In genomic region chr14:83994020-83994419, GRCh38 we compare ENCODE assay signal across 33 cellular contexts.
DNase-seq lines count a peak whose midpoint lies in the region; ATAC-seq and TF ChIP-seq lines count a peak whose summit lies in the region.
"Had no signal": no experiment of that assay in that cellular context is flagged by ENCODE, and none has a peak within 500 bp of the region (broad histone marks: within the 10 kb centered on the region; RNA-seq: fewer than 3 reads in every experiment).

No MANE protein-coding gene starts in this region.

- no peak overlapping the region for H4K91ac ChIP-seq in IMR-90 (ENCODE audit: insufficient read depth, low read depth, low read length)

- peaks cover 7 to 15% of the 10 kb centered on the region in 2 donors for H3K9me3 Mint-ChIP-seq in activated T-cell treated with anti-CD3 and anti-CD28 coated beads, Interleukin-2, amount 50 U/mL, for 72 hours

- no peak for TF ChIP-seq POLR2A in IMR-90 (IDR thresholded peaks at IDR 0.05; ENCODE audit: low read depth, low read length)

- no peak overlapping the region for H3K18ac ChIP-seq in IMR-90 (ENCODE audit: low read depth, low read length)

- H4K5ac ChIP-seq in IMR-90 (ENCODE audit: low read depth, low read length): no peak overlapping the region

- no peak overlapping the region for H3K14ac ChIP-seq in IMR-90 (replicated peaks; ENCODE audit: low read depth, low read length)

- H3K56ac ChIP-seq in IMR-90 (ENCODE audit: extremely low read depth, insufficient read depth, low read length): peak overlapping the region; percentile 21; the same call in 1 of the 2 replicates

- no peak overlapping the region for H2AK5ac ChIP-seq in IMR-90 (ENCODE audit: low read depth, low read length)

- H4K20me1 ChIP-seq in IMR-90 (ENCODE audit: insufficient read depth, low read length): no peaks in the 10 kb centered on the region

- no peak for TF ChIP-seq CTCF in IMR-90 (conservative IDR thresholded peaks at IDR 0.05; ENCODE audit: low read depth, low read length)
- TF ChIP-seq CTCF in brain microvascular endothelial cell (IDR thresholded peaks at IDR 0.05; ENCODE audit: low read depth, low read length, missing control alignments): no peak
- TF ChIP-seq CTCF in GM20000 (IDR thresholded peaks at IDR 0.05; ENCODE audit: extremely low read depth, missing control alignments): no peak
- TF ChIP-seq CTCF in ascending aorta (IDR thresholded peaks at IDR 0.05): no peak

- H3K4me1 ChIP-seq in IMR-90 (ENCODE audit: control insufficient read depth, insufficient read depth, low read length) (peaks cover 15% of the 10 kb centered on the region), ascending aorta (no peaks in the 10 kb centered on the region)
- H3K4me1 ChIP-seq: esophagus muscularis mucosa, heart right ventricle, psoas muscle had no signal

- H3K9me3 ChIP-seq in IMR-90 (ENCODE audit: control insufficient read depth, insufficient read depth, low read length) (0 out of 2 replicates have a peak, but pooled peaks cover 2% of the 10 kb centered on the region), ascending aorta (no peaks in the 10 kb centered on the region)
- H3K9me3 ChIP-seq: esophagus muscularis mucosa, heart right ventricle, psoas muscle had no signal

- in situ Hi-C loops in IMR-90 (cut with MboI; ENCODE audit: low sequenced_read_pairs) (loop anchor here (10.0 kb wide), 1 partner anchor 1531 kb away; no protein-coding TSS in a partner anchor), brain microvascular endothelial cell (cut with HindIII; ENCODE audit: low pct_ligation_motif_present, low sequenced_read_pairs) (no loop called here)

- no peaks in the 10 kb centered on the region for H3K4me1 Mint-ChIP-seq in activated T-cell treated with anti-CD3 and anti-CD28 coated beads, Interleukin-2, amount 50 U/mL, for 72 hours (ENCODE audit: low read depth)
- H3K4me1 Mint-ChIP-seq: endodermal cell had no signal

- H3K9ac ChIP-seq in IMR-90 (ENCODE audit: low read depth, low read length): no peak overlapping the region

- no peak overlapping the region for H3K4ac ChIP-seq in IMR-90 (ENCODE audit: low read depth, low read length)

- no peaks in the 10 kb centered on the region for H3K36me3 ChIP-seq in IMR-90 (ENCODE audit: control insufficient read depth, insufficient read depth, low read length)
- no peaks in the 10 kb centered on the region for H3K36me3 ChIP-seq in brain microvascular endothelial cell (replicated peaks)
- H3K36me3 ChIP-seq in ascending aorta: no peaks in the 10 kb centered on the region
- H3K36me3 ChIP-seq: cardiac muscle cell, esophagus muscularis mucosa, heart right ventricle had no signal

- CTCF ChIA-PET in IMR-90 (lab: Yijun Ruan, JAX): no interaction called here

- BruUV-seq in IMR-90 (replicated peaks; lab: Mats Ljungman, UMichigan): no TSS peak

- H3K4me2 ChIP-seq in IMR-90 (ENCODE audit: low read depth, low read length): no peak overlapping the region

- H3K9me1 ChIP-seq in IMR-90 (ENCODE audit: insufficient read depth, low read length): peaks cover 6% of the 10 kb centered on the region

- no peak overlapping the region for H3K27ac Mint-ChIP-seq in activated T-cell treated with anti-CD3 and anti-CD28 coated beads, Interleukin-2, amount 50 U/mL, for 72 hours
- H3K27ac Mint-ChIP-seq: activated T-helper 1 cell treated with anti-CD3 and anti-CD28 coated beads, Interleukin-12 subunit alpha, Interleukin-12 subunit beta, Interleukin-2, Interleukin-4 antibody, amounts not matched to agents 30 ng/mL and 10 ng/mL and 1 ng/mL, durations not matched to agents 14 hours and 24 hours and 36 hours; endodermal cell; mesothelial cell of epicardium; T-helper 2 cell treated with Interferon-gamma antibody and Interleukin-4, amounts not matched to agents 5 μg/mL and 100 μg/mL, for 36 hours; type B pancreatic cell had no signal

- no peak overlapping the region; a peak in 1 of 4 replicates for H4K8ac ChIP-seq in IMR-90 (ENCODE audit: low read depth in 2 of 2, low read length in 2 of 2)

- no CpG with 5 or more reads among the region's 2 CpGs for WGBS in IMR-90 (ENCODE audit: extremely low coverage in 2 of 2, insufficient read length in 1 of 2), 2 experiments

- no peak overlapping the region for H3K23ac ChIP-seq in IMR-90 (ENCODE audit: low read depth, low read length)

- peak overlapping the region; percentile 87 for H2BK5ac ChIP-seq in IMR-90 (ENCODE audit: low read depth, low read length, poor library complexity, severe bottlenecking)

- no peak overlapping the region for H2AFZ ChIP-seq in IMR-90 (replicated peaks; ENCODE audit: low read length, poor library complexity)

- no peaks in the 10 kb centered on the region for H3K27me3 ChIP-seq in IMR-90 (ENCODE audit: control insufficient read depth, insufficient read depth, low read length)
- no peaks in the 10 kb centered on the region for H3K27me3 ChIP-seq in brain microvascular endothelial cell (replicated peaks)
- H3K27me3 ChIP-seq in ascending aorta: no peaks in the 10 kb centered on the region
- H3K27me3 ChIP-seq: cardiac muscle cell, esophagus muscularis mucosa, heart right ventricle had no signal

- no peak overlapping the region for H2AK9ac ChIP-seq in IMR-90 (replicated peaks; ENCODE audit: low read depth, low read length, poor library complexity)

- intact Hi-C loops in IMR-90 (cut with micrococcal nuclease) (loop anchor here (5.0 kb wide), 1 partner anchor 1538 kb away; the partner anchor contains the start of gene FLRT2), ascending aorta (cut with DNase I) (no loop called here)

- peak overlapping the region; percentile 38; the same call in 1 of the 2 replicates for H2BK120ac ChIP-seq in IMR-90 (ENCODE audit: low read depth, low read length)

- no peaks in the 10 kb centered on the region for H3K79me1 ChIP-seq in IMR-90 (ENCODE audit: low read depth in 1 of 2, low read length in 2 of 2)

- H3K27ac ChIP-seq in IMR-90 (ENCODE audit: insufficient read depth, low read length) (no peak overlapping the region), brain microvascular endothelial cell (peak overlapping the region; percentile 5), ascending aorta (no peak overlapping the region)
- H3K27ac ChIP-seq: cardiac muscle cell, esophagus muscularis mucosa, heart right ventricle, psoas muscle had no signal

- H2BK15ac ChIP-seq in IMR-90 (ENCODE audit: low read depth, low read length): no peak overlapping the region

- POLR2A ChIA-PET in IMR-90 (lab: Charles Lee; ENCODE audit: unreplicated experiment): no interaction called here

- ATAC-seq in IMR-90 (ENCODE audit: low read depth): peak; percentile 77
- ATAC-seq in activated T-cell treated with anti-CD3 and anti-CD28 coated beads, Interleukin-2, amount 50 U/mL, for 72 hours (replicated peaks in 1 of 2): no peak
- ATAC-seq: heart right ventricle, left ventricle myocardium superior, Panc1, psoas muscle had no signal

- dilution Hi-C loops in IMR-90 (cut with HindIII; ENCODE audit: low sequenced_read_pairs, unreplicated experiment): no loop called here

- no peaks in the 10 kb centered on the region for H3K27me3 Mint-ChIP-seq in activated T-cell treated with anti-CD3 and anti-CD28 coated beads, Interleukin-2, amount 50 U/mL, for 72 hours (ENCODE audit: low read depth)
- H3K27me3 Mint-ChIP-seq: type B pancreatic cell had no signal

- no peak overlapping the region for H3K4me3 Mint-ChIP-seq in activated T-cell treated with anti-CD3 and anti-CD28 coated beads, Interleukin-2, amount 50 U/mL, for 72 hours
- H3K4me3 Mint-ChIP-seq: activated T-helper 1 cell treated with anti-CD3 and anti-CD28 coated beads, Interleukin-12 subunit alpha, Interleukin-12 subunit beta, Interleukin-2, Interleukin-4 antibody, amounts not matched to agents 30 ng/mL and 10 ng/mL and 1 ng/mL, durations not matched to agents 14 hours and 24 hours and 36 hours; endodermal cell; mesothelial cell of epicardium; T-helper 2 cell treated with Interferon-gamma antibody and Interleukin-4, amounts not matched to agents 5 μg/mL and 100 μg/mL, for 36 hours; type B pancreatic cell had no signal

- peak overlapping the region; percentile 12; the same call in 1 of the 2 replicates for H2BK20ac ChIP-seq in IMR-90 (ENCODE audit: low read depth, low read length)

- DNase-seq in IMR-90 (peak; percentile 95), brain microvascular endothelial cell (peak; percentile 81), fibroblast of the conjunctiva (ENCODE audit: low read depth) (peak; percentile 34), cerebellum (ENCODE audit: low spot score) (no peak), GM20000 (ENCODE audit: low spot score) (no peak), ascending aorta (ENCODE audit: low spot score in 2 of 2) (no peak)
- DNase-seq in activated T-cell treated with anti-CD3 and anti-CD28 coated beads, Interleukin-2, amount 50 U/mL, for 72 hours: no peak
- DNase-seq: activated CD4-positive, alpha-beta T cell treated with anti-CD3 and anti-CD28 coated beads, Interleukin-2, amount 50 U/mL, for 48 hours; activated CD4-positive, CD25-positive, alpha-beta regulatory T cell treated with anti-CD3 and anti-CD28 coated beads, Interleukin-2, amount 50 U/mL, for 72 hours; activated naive CD4-positive, alpha-beta T cell treated with Interleukin-2 at 50 U/mL for 16 hours; amniotic stem cell; C1 segment of cervical spinal cord; COR-L47; cortex of kidney; endodermal cell; H7; heart right ventricle; Karpas-422; kidney; left ventricle myocardium superior; MV-4-11; NCI-H1436 treated with DMSO at 0.1 percent for 48 hours; NCI-H2081 treated with DMSO at 0.1 percent for 48 hours; psoas muscle; SHP77; stimulated activated naive CD4-positive, alpha-beta T cell had no signal

- TF ChIP-seq RAD21 in IMR-90 (IDR thresholded peaks at IDR 0.05; ENCODE audit: low read length): no peak

- no peaks in the 10 kb centered on the region for H3K36me3 Mint-ChIP-seq in activated T-cell treated with anti-CD3 and anti-CD28 coated beads, Interleukin-2, amount 50 U/mL, for 72 hours (ENCODE audit: insufficient read depth in 2 of 2)
- H3K36me3 Mint-ChIP-seq: type B pancreatic cell had no signal

- H3K4me3 ChIP-seq in IMR-90 (ENCODE audit: insufficient read depth, low read depth, low read length) (no peak overlapping the region), brain microvascular endothelial cell (ENCODE audit: low read depth, low read length) (no peak overlapping the region), ascending aorta (no peak overlapping the region)
- H3K4me3 ChIP-seq: cardiac muscle cell, esophagus muscularis mucosa, heart right ventricle, psoas muscle had no signal

TF ChIP-seq in IMR-90, 13 proteins besides CTCF, POLR2A, EP300 and RAD21 (continues in another document):
- TF ChIP-seq MXI1 (IDR thresholded peaks at IDR 0.05; ENCODE audit: borderline replicate concordance, low read depth, low read length) (no peak), RFX5 (IDR thresholded peaks at IDR 0.05; ENCODE audit: low read depth, low read length) (no peak), NFE2L2 (IDR thresholded peaks at IDR 0.05; ENCODE audit: low read depth, low read length) (peak; percentile 65), BHLHE40 (IDR thresholded peaks at IDR 0.05; ENCODE audit: low read depth, low read length) (peak; percentile 73), CEBPB (IDR thresholded peaks at IDR 0.05; ENCODE audit: low read depth, low read length) (peak; percentile 91), SMC3 (IDR thresholded peaks at IDR 0.05; ENCODE audit: low read depth, low read length) (no peak)

Comparison
In these comparisons a context has a peak if more than half of its experiments do, and no peak if none do; other contexts are left out.
1. DNase-seq: peak in IMR-90 (single experiment), brain microvascular endothelial cell (single experiment) and fibroblast of the conjunctiva (single experiment); none in cerebellum (single experiment), GM20000 (single experiment), activated T-cell treated with anti-CD3 and anti-CD28 coated beads, Interleukin-2, amount 50 U/mL, for 72 hours (0 of 2) and ascending aorta (0 of 2).